29 cellular contexts compared by ENCODE assay signal in genomic region chr6:16785496-16785895, GRCh38.
"Had no signal": no experiment of that assay in that cellular context is flagged by ENCODE, and none has a peak within 500 bp of the region (broad histone marks: within the 10 kb centered on the region; RNA-seq: fewer than 3 reads in every experiment).

No MANE protein-coding gene starts in this region.

- H3K27ac Mint-ChIP-seq: endodermal cell had no signal

- H3K27me3 ChIP-seq: colonic mucosa, dorsolateral prefrontal cortex, esophagus muscularis mucosa, esophagus squamous epithelium, foreskin keratinocyte, gastrocnemius medialis, gastroesophageal sphincter, heart left ventricle, heart right ventricle had no signal

- H3K36me3 ChIP-seq: colonic mucosa, esophagus muscularis mucosa, esophagus squamous epithelium, gastrocnemius medialis, gastroesophageal sphincter, heart left ventricle, heart right ventricle had no signal

- H3K9me3 ChIP-seq: colonic mucosa, esophagus muscularis mucosa, esophagus squamous epithelium, gastrocnemius medialis had no signal

- H3K4me1 Mint-ChIP-seq: endodermal cell had no signal

- H3K4me3 ChIP-seq: colonic mucosa, coronary artery, dorsolateral prefrontal cortex, esophagus muscularis mucosa, esophagus squamous epithelium, gastrocnemius medialis, gastroesophageal sphincter, heart left ventricle, heart right ventricle had no signal

- H3K27ac ChIP-seq: colonic mucosa, coronary artery, dorsolateral prefrontal cortex, epithelial cell of prostate, esophagus muscularis mucosa, esophagus squamous epithelium, foreskin keratinocyte, gastrocnemius medialis, gastroesophageal sphincter, heart left ventricle, heart right ventricle had no signal

- DNase-seq: colonic mucosa; cortex of kidney; dermis blood vessel endothelial cell; dorsolateral prefrontal cortex; effector CD4-positive, alpha-beta T cell; effector CD8-positive, alpha-beta T cell; effector memory CD4-positive, alpha-beta T cell; effector memory CD8-positive, alpha-beta T cell; endodermal cell; erythroblast; esophagus squamous epithelium; foreskin fibroblast; foreskin keratinocyte; foreskin melanocyte; gastrocnemius medialis; glutamatergic neuron; head of caudate nucleus; heart left ventricle; heart right ventricle had no signal

- H3K4me3 Mint-ChIP-seq: dendritic cell treated with granulocyte-macrophage colony-stimulating factor and Interleukin-4, amounts not matched to agents 40 ng/mL and 50 ng/mL, for 4 days; effector memory CD8-positive, alpha-beta T cell; endodermal cell had no signal

- FAIRE-seq: colon, endometrium, endothelial cell of umbilical vein, frontal cortex had no signal

- ATAC-seq: effector memory CD8-positive, alpha-beta T cell; esophagus mucosa; foreskin keratinocyte; gastrocnemius medialis; gastroesophageal sphincter; heart left ventricle; heart right ventricle had no signal

- H3K4me1 ChIP-seq: colonic mucosa had no signal
